In genomic region chr15:89067751-89068150, GRCh38 we compare ENCODE assay signal across 10 cellular contexts. TPM values are rescaled to one million over a fixed set of nuclear protein-coding genes. Genes with fewer than 3 reads are reported as not detected.
DNase-seq lines count a peak whose midpoint lies in the region; ATAC-seq and TF ChIP-seq lines count a peak whose summit lies in the region.
"Had no signal": no experiment of that assay in that cellular context is flagged by ENCODE, and none has a peak within 500 bp of the region (broad histone marks: within the 10 kb centered on the region; RNA-seq: fewer than 3 reads in every experiment).

No MANE protein-coding gene starts in this region.

- POLR2A ChIA-PET in MCF 10A (lab: Yijun Ruan, JAX): interaction anchor here (0.7 to 1.9 kb wide), 2 partner anchors 21 to 23 kb away, joined by 3 to 5 read pairs; partner anchors contain the start of gene ABHD2

- H3K36me3 Mint-ChIP-seq in MCF 10A (ENCODE audit: insufficient read depth, unreplicated experiment): peaks cover 5% of the 10 kb centered on the region
- peaks cover 15 to 17% of the 10 kb centered on the region in 2 donors for H3K36me3 Mint-ChIP-seq in activated T-cell treated with anti-CD3 and anti-CD28 coated beads, Interleukin-2, amount 50 U/mL, for 72 hours (ENCODE audit: insufficient read depth in 2 of 2)

- peaks cover 21% of the 10 kb centered on the region for H3K9me3 Mint-ChIP-seq in MCF 10A (ENCODE audit: unreplicated experiment)
- peaks cover 7 to 9% of the 10 kb centered on the region in 2 donors for H3K9me3 Mint-ChIP-seq in activated T-cell treated with anti-CD3 and anti-CD28 coated beads, Interleukin-2, amount 50 U/mL, for 72 hours

- no peak overlapping the region for H3K4me3 Mint-ChIP-seq in MCF 10A (ENCODE audit: unreplicated experiment)
- H3K4me3 Mint-ChIP-seq in activated T-cell treated with anti-CD3 and anti-CD28 coated beads, Interleukin-2, amount 50 U/mL, for 72 hours: peak overlapping the region; percentile 14 to 55
- H3K4me3 Mint-ChIP-seq: nephron had no signal

- no TSS peak for BruUV-seq in MCF 10A (replicated peaks; lab: Mats Ljungman, UMichigan)

- H3K4me1 Mint-ChIP-seq in MCF 10A (ENCODE audit: insufficient read depth, unreplicated experiment): peaks cover 19% of the 10 kb centered on the region
- H3K4me1 Mint-ChIP-seq in activated T-cell treated with anti-CD3 and anti-CD28 coated beads, Interleukin-2, amount 50 U/mL, for 72 hours (ENCODE audit: low read depth): peaks cover 27% of the 10 kb centered on the region
- H3K4me1 Mint-ChIP-seq: nephron had no signal

- H3K27me3 Mint-ChIP-seq in MCF 10A (ENCODE audit: insufficient read depth, unreplicated experiment): no peaks in the 10 kb centered on the region
- peaks cover 7% of the 10 kb centered on the region for H3K27me3 Mint-ChIP-seq in activated T-cell treated with anti-CD3 and anti-CD28 coated beads, Interleukin-2, amount 50 U/mL, for 72 hours (ENCODE audit: low read depth)
- H3K27me3 Mint-ChIP-seq: CD4-positive, alpha-beta memory T cell had no signal

- CTCF ChIA-PET in MCF 10A (lab: Yijun Ruan, JAX): interaction anchor here (0.9 to 1.8 kb wide), 4 partner anchors 8 to 104 kb away, joined by 3 to 14 read pairs (median 4); no protein-coding TSS in a partner anchor

- peak; percentile 40 for ATAC-seq in HG03159 (IDR thresholded peaks at IDR 0.05; ENCODE audit: unreplicated experiment)
- ATAC-seq in activated T-cell treated with anti-CD3 and anti-CD28 coated beads, Interleukin-2, amount 50 U/mL, for 72 hours (replicated peaks in 1 of 2): peak; percentile 77 to 79

- H3K4me1 ChIP-seq in breast epithelium (peaks cover 0 to 3% of the 10 kb centered on the region in 2 donors), adrenal gland (replicated peaks in 1 of 2) (no peaks in the 10 kb centered on the region)

- DNase-seq in MCF 10A (ENCODE audit: unreplicated experiment) (no peak), breast epithelium (ENCODE audit: low spot score in 2 of 2) (no peak), NCI-H146 treated with DMSO at 0.1 percent for 48 hours (lab: John Stamatoyannopoulos, UW; ENCODE audit: unreplicated experiment) (no peak), adrenal gland (no peak), SHP77 (lab: John Stamatoyannopoulos, UW) (no peak)
- DNase-seq in activated T-cell treated with anti-CD3 and anti-CD28 coated beads, Interleukin-2, amount 50 U/mL, for 72 hours: peak in 1 of 2 donors; percentile 18
- DNase-seq: CD4-positive, alpha-beta memory T cell had no signal

- H3K27me3 ChIP-seq in breast epithelium (no peaks in the 10 kb centered on the region), adrenal gland (no peaks in the 10 kb centered on the region)

- TF ChIP-seq POLR2A in breast epithelium (IDR thresholded peaks at IDR 0.05) (no peak), adrenal gland (IDR thresholded peaks at IDR 0.05) (no peak)

- TF ChIP-seq CTCF in MCF 10A (IDR thresholded peaks at IDR 0.05; ENCODE audit: unreplicated experiment) (no peak), breast epithelium (IDR thresholded peaks at IDR 0.05) (no peak), adrenal gland (IDR thresholded peaks at IDR 0.05) (no peak)

- H3K27ac ChIP-seq in breast epithelium (peak overlapping the region in 1 of 2 donors; percentile 54), temporal lobe (ENCODE audit: low read depth, low read length) (peak overlapping the region; percentile 0), adrenal gland (peak overlapping the region in 1 of 5 donors; percentile 11)

- H3K36me3 ChIP-seq in breast epithelium (no peaks in the 10 kb centered on the region), adrenal gland (replicated peaks in 1 of 2) (no peaks in the 10 kb centered on the region)

- H3K9me3 ChIP-seq in breast epithelium: peaks cover 15 to 16% of the 10 kb centered on the region in 2 donors
- no peaks in the 10 kb centered on the region for H3K9me3 ChIP-seq in adrenal gland (replicated peaks in 1 of 3)

- 39 to 74% (median 60%) methylated on average over 1 of the region's 1 CpG for WGBS in adrenal gland, 4 donors

- intact Hi-C loops in MCF 10A (cut with micrococcal nuclease) (no loop called here), breast epithelium (cut with DNase I; ENCODE audit: low total_unique reads) (no loop called here), adrenal gland (cut with DNase I) (no loop called here)

- peak overlapping the region; percentile 74 for H3K27ac Mint-ChIP-seq in MCF 10A (ENCODE audit: low read depth, unreplicated experiment)
- H3K27ac Mint-ChIP-seq in activated T-cell treated with anti-CD3 and anti-CD28 coated beads, Interleukin-2, amount 50 U/mL, for 72 hours: peak overlapping the region; percentile 84
- H3K27ac Mint-ChIP-seq: CD4-positive, alpha-beta memory T cell; nephron had no signal

- no peak overlapping the region for H3K4me3 ChIP-seq in breast epithelium
- H3K4me3 ChIP-seq in adrenal gland: no peak overlapping the region

RNA-seq across cellular contexts. Expression of gene ABHD2, which starts 20.5 kb away (rescaled TPM):
- total RNA-seq in MCF 10A (2022): 47.7 and 55.9 TPM in 2 replicates
- total RNA-seq in breast epithelium: 10 to 100 TPM; 76.7 to 91.2 (median 80.3) TPM
- total RNA-seq in activated T-cell treated with anti-CD3 and anti-CD28 coated beads, Interleukin-2, amount 50 U/mL, for 72 hours: 10 to 100 TPM; 36.8 to 44.1 TPM
- total RNA-seq in temporal lobe: 51.6 TPM
- total RNA-seq in adrenal gland: 100 to 1,000 TPM; 116 to 316 (median 173) TPM
- 10 to 100 TPM in 1 of 3 donors, 1 to 10 TPM in 2; 5.6 to 71.0 (median 9.7) TPM for polyA plus RNA-seq in adrenal gland
